Comparison of ENCODE assay signal across 1 cellular context in genomic region chr18:30903566-30903965, GRCh38.
TF ChIP-seq lines count a peak whose summit lies in the region.

No MANE protein-coding gene starts in this region.

TF ChIP-seq in HCT116, 20 proteins besides CTCF, POLR2A, EP300 and RAD21:
- TF ChIP-seq JUND (IDR thresholded peaks at IDR 0.05) (peak; percentile 13; the same call in 1 of the 2 replicates), SIN3A (IDR thresholded peaks at IDR 0.05; ENCODE audit: low read depth) (no peak)
